In the genomic region with DNA sequence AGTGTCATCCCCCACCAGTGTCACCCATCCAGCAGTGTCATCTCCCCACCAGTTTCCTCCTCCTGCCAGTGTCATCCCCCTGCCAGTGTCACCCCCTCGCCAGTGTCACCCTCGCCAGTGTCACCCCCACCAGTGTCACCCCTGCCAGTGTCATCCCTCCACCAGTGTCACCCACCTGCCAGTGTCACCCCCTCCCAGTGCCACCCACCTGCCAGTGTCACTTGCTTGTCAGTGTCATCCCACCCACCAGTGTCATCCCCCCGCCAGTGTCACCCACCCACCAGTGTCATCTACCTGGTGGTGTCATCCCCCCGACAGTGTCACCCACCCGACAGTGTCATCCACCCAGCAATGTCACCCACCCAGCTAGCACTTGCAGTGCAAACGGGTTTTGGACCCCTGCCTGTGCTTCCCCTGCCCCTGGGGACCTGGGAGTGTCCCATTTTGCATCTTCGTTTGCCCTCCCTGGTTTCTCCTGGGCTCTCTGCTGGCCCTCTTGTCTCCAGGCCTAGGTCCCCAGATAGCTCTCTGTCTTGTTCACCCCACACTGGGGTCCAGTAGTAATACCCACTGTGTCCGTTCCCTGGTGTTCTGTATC, we compare ENCODE assay signal across 15 cellular contexts.
DNase-seq lines count a peak whose midpoint lies in the region; ATAC-seq and TF ChIP-seq lines count a peak whose summit lies in the region.
"Had no signal": no experiment of that assay in that cellular context is flagged by ENCODE, and none has a peak within 500 bp of the region (broad histone marks: within the 10 kb centered on the region; RNA-seq: fewer than 3 reads in every experiment).

No MANE protein-coding gene starts in this region.

- H2BK12ac ChIP-seq in neuronal stem cell (ENCODE audit: low read length), result peak overlapping the region; percentile 31

- H3K4me3 ChIP-seq in neuronal stem cell (ENCODE audit: low read length in 2 of 2) (peak overlapping the region in 1 of 2 donors; percentile 29), stomach (no peak overlapping the region), smooth muscle cell (no peak overlapping the region)
- H3K4me3 ChIP-seq in naive thymus-derived CD4-positive, alpha-beta T cell (ENCODE audit: low read length), result no peak overlapping the region
- H3K4me3 ChIP-seq: BLaER1, HAP-1 had no signal

- H4K8ac ChIP-seq in neuronal stem cell (ENCODE audit: low read depth, low read length), result no peak overlapping the region

- H3K9me3 Mint-ChIP-seq in naive thymus-derived CD4-positive, alpha-beta T cell, result peaks cover 0 to 4% (median 0%) of the 10 kb centered on the region in 11 donors
- H3K9me3 Mint-ChIP-seq: CD8-positive, alpha-beta memory T cell had no signal

- H3K4me1 ChIP-seq in neuronal stem cell (ENCODE audit: control insufficient read depth in 2 of 2, insufficient read depth in 1 of 2, low read depth in 1 of 2, low read length in 2 of 2) (peaks cover 12 to 14% of the 10 kb centered on the region in 2 donors), stomach (no peaks in the 10 kb centered on the region), smooth muscle cell (ENCODE audit: low read depth) (no peaks in the 10 kb centered on the region)
- no peaks in the 10 kb centered on the region for H3K4me1 ChIP-seq in naive thymus-derived CD4-positive, alpha-beta T cell (ENCODE audit: control insufficient read depth in 2 of 2, insufficient read depth in 2 of 2, low read length in 2 of 2)
- H3K4me1 ChIP-seq: Caco-2, HAP-1 had no signal

- TF ChIP-seq EP300 in stomach (IDR thresholded peaks at IDR 0.05), result no peak

- no peaks in the 10 kb centered on the region for H3K79me1 ChIP-seq in neuronal stem cell (ENCODE audit: low read depth, low read length)

- H4K91ac ChIP-seq in neuronal stem cell (ENCODE audit: low read depth, low read length, poor library complexity), result no peak overlapping the region

- H2BK120ac ChIP-seq in neuronal stem cell (ENCODE audit: low read depth, low read length), result no peak overlapping the region

- peak overlapping the region; percentile 78 for H2AK5ac ChIP-seq in neuronal stem cell (ENCODE audit: low read depth, low read length)

- no peaks in the 10 kb centered on the region for H3K27me3 ChIP-seq in neuronal stem cell (ENCODE audit: control insufficient read depth in 3 of 3, insufficient read depth in 3 of 3, low read depth in 1 of 3, low read length in 3 of 3)
- peaks cover 0 to 75% (median 16%) of the 10 kb centered on the region in 3 donors for H3K27me3 ChIP-seq in stomach
- no peaks in the 10 kb centered on the region for H3K27me3 ChIP-seq in naive thymus-derived CD4-positive, alpha-beta T cell (ENCODE audit: control insufficient read depth in 2 of 2, insufficient read depth in 2 of 2, low read length in 2 of 2)
- no peaks in the 10 kb centered on the region for H3K27me3 ChIP-seq in smooth muscle cell (ENCODE audit: low read depth)
- H3K27me3 ChIP-seq: BLaER1 had no signal

- H3K9me3 ChIP-seq in neuronal stem cell (replicated peaks in 1 of 2; ENCODE audit: control insufficient read depth in 2 of 2, insufficient read depth in 1 of 2, low read depth in 1 of 2, low read length in 2 of 2) (peaks cover 0 to 7% of the 10 kb centered on the region in 2 donors), stomach (no peaks in the 10 kb centered on the region), smooth muscle cell (replicated peaks; ENCODE audit: low read depth) (no peaks in the 10 kb centered on the region)
- H3K9me3 ChIP-seq in naive thymus-derived CD4-positive, alpha-beta T cell (ENCODE audit: control insufficient read depth in 2 of 3, low read length in 3 of 3), result no peaks in the 10 kb centered on the region
- H3K9me3 ChIP-seq: BLaER1, Caco-2, HAP-1 had no signal

- H3K36me3 Mint-ChIP-seq in naive thymus-derived CD4-positive, alpha-beta T cell, result no peaks in the 10 kb centered on the region
- H3K36me3 Mint-ChIP-seq: CD8-positive, alpha-beta memory T cell had no signal

- no peak for TF ChIP-seq CTCF in stomach (IDR thresholded peaks at IDR 0.05)
- TF ChIP-seq CTCF in RWPE1 (conservative IDR thresholded peaks at IDR 0.05; ENCODE audit: low read depth), result no peak
- no peak for TF ChIP-seq CTCF in smooth muscle cell (IDR thresholded peaks at IDR 0.05; ENCODE audit: borderline replicate concordance, insufficient read depth, poor library complexity, severe bottlenecking)

- CTCF ChIA-PET in naive thymus-derived CD4-positive, alpha-beta T cell (lab: Charles Lee), result no interaction called here
- CTCF ChIA-PET in RWPE1 (lab: Yijun Ruan, JAX), result no interaction called here

- peak overlapping the region in 2 of 9 donors; percentile 62 to 65 for H3K27ac Mint-ChIP-seq in naive thymus-derived CD4-positive, alpha-beta T cell
- H3K27ac Mint-ChIP-seq: CD8-positive, alpha-beta memory T cell had no signal

- H2BK15ac ChIP-seq in neuronal stem cell (ENCODE audit: low read length), result peak overlapping the region; percentile 72

- intact Hi-C loops in left ventricle myocardium superior (cut with micrococcal nuclease), result no loop called here
- intact Hi-C loops in cardiac septum (cut with DNase I), result no loop called here
- intact Hi-C loops in stomach (cut with DNase I; ENCODE audit: low total_unique reads), result no loop called here
- intact Hi-C loops in naive thymus-derived CD4-positive, alpha-beta T cell (cut with micrococcal nuclease), result no loop called here

- H3K14ac ChIP-seq in neuronal stem cell (ENCODE audit: low read length), result peak overlapping the region; percentile 74

- H3K36me3 ChIP-seq in neuronal stem cell (replicated peaks in 1 of 2; ENCODE audit: control insufficient read depth in 2 of 2, insufficient read depth in 2 of 2, low read length in 2 of 2) (no peaks in the 10 kb centered on the region), stomach (no peaks in the 10 kb centered on the region), smooth muscle cell (ENCODE audit: low read depth) (no peaks in the 10 kb centered on the region)
- H3K36me3 ChIP-seq in naive thymus-derived CD4-positive, alpha-beta T cell (ENCODE audit: control insufficient read depth in 2 of 3, insufficient read depth in 3 of 3, low read length in 3 of 3), result no peaks in the 10 kb centered on the region
- H3K36me3 ChIP-seq: BLaER1, HAP-1 had no signal

- POLR2A ChIA-PET in naive thymus-derived CD4-positive, alpha-beta T cell (lab: Charles Lee), result no interaction called here
- POLR2A ChIA-PET in RWPE1 (lab: Yijun Ruan, JAX; ENCODE audit: low non-redundant PET), result no interaction called here

- no peak overlapping the region for H3K4me2 ChIP-seq in neuronal stem cell (ENCODE audit: insufficient read depth, low read length, poor library complexity, severe bottlenecking)
- no peak overlapping the region for H3K4me2 ChIP-seq in smooth muscle cell
- H3K4me2 ChIP-seq: BLaER1 had no signal

- no CpG with 5 or more reads among the region's 8 CpGs for WGBS in neuronal stem cell (ENCODE audit: extremely low coverage in 2 of 2, insufficient read length in 2 of 2, insufficient replicate concordance in 1 of 2), 2 donors
- WGBS in stomach, 5 donors, result 75 to 80% (median 79%) methylated on average over 7 to 8 of the region's 8 CpGs
- 90% methylated on average over 7 of the region's 8 CpGs for WGBS in smooth muscle cell (ENCODE audit: low lambda C conversion rate)

- H2AFZ ChIP-seq in neuronal stem cell (ENCODE audit: low read length) (no peak overlapping the region), smooth muscle cell (ENCODE audit: low read depth) (no peak overlapping the region)

- no peak overlapping the region for H3K4me3 Mint-ChIP-seq in naive thymus-derived CD4-positive, alpha-beta T cell
- H3K4me3 Mint-ChIP-seq: CD8-positive, alpha-beta memory T cell had no signal

- no peak overlapping the region for H3K4ac ChIP-seq in neuronal stem cell (ENCODE audit: low read length)

- no peaks in the 10 kb centered on the region for H4K20me1 ChIP-seq in smooth muscle cell (ENCODE audit: low read depth)

- H3K4me1 Mint-ChIP-seq in naive thymus-derived CD4-positive, alpha-beta T cell, result no peaks in the 10 kb centered on the region
- H3K4me1 Mint-ChIP-seq: CD8-positive, alpha-beta memory T cell had no signal

- peaks cover 0 to 33% (median 11%) of the 10 kb centered on the region in 5 donors for H3K27me3 Mint-ChIP-seq in naive thymus-derived CD4-positive, alpha-beta T cell

- no peaks in the 10 kb centered on the region for H3K79me2 ChIP-seq in smooth muscle cell (ENCODE audit: low read depth)

- no peak overlapping the region for H2BK5ac ChIP-seq in neuronal stem cell (ENCODE audit: low read length)

- no peak overlapping the region for H3K27ac ChIP-seq in neuronal stem cell (replicated peaks; ENCODE audit: low read length)
- no peak overlapping the region for H3K27ac ChIP-seq in stomach
- no peak overlapping the region for H3K27ac ChIP-seq in naive thymus-derived CD4-positive, alpha-beta T cell (ENCODE audit: low read depth, low read length)
- H3K27ac ChIP-seq in RWPE1, result no peak overlapping the region
- H3K27ac ChIP-seq in smooth muscle cell (ENCODE audit: low read depth), result no peak overlapping the region
- H3K27ac ChIP-seq: BLaER1 had no signal

- peak overlapping the region; percentile 61 for H3K18ac ChIP-seq in neuronal stem cell (ENCODE audit: low read length)

- no peak for ATAC-seq in left ventricle myocardium superior
- ATAC-seq in naive thymus-derived CD4-positive, alpha-beta T cell, result no peak

- H3F3A ChIP-seq in smooth muscle cell (ENCODE audit: low read depth), result no peaks in the 10 kb centered on the region

- H3K23ac ChIP-seq in neuronal stem cell (ENCODE audit: low read depth, low read length, poor library complexity), result peak overlapping the region; percentile 61

- no peak for TF ChIP-seq POLR2A in stomach (IDR thresholded peaks at IDR 0.05)

- peak; percentile 23 for DNase-seq in left ventricle myocardium superior
- DNase-seq in cardiac septum (ENCODE audit: low spot score), result no peak
- peak; percentile 38 for DNase-seq in islet precursor cell
- no peak for DNase-seq in neuronal stem cell (ENCODE audit: low spot score)
- peak; percentile 9 for DNase-seq in stomach
- no peak for DNase-seq in naive thymus-derived CD4-positive, alpha-beta T cell
- no peak for DNase-seq in RWPE1 (ENCODE audit: low spot score)
- DNase-seq in smooth muscle cell (lab: John Stamatoyannopoulos, UW; ENCODE audit: unreplicated experiment), result no peak
- DNase-seq: 8988T; AML-193; Caco-2; CD8-positive, alpha-beta memory T cell; DMS53 had no signal

- peak overlapping the region; percentile 51 for H3K9ac ChIP-seq in neuronal stem cell (ENCODE audit: low read depth, low read length, poor library complexity)
- no peak overlapping the region for H3K9ac ChIP-seq in smooth muscle cell (ENCODE audit: low read depth)
- H3K9ac ChIP-seq: BLaER1 had no signal

Comparison
In these comparisons a context has a peak if more than half of its experiments do, and no peak if none do; other contexts are left out.
1. DNase-seq: peak in left ventricle myocardium superior (single experiment), islet precursor cell (single experiment) and stomach (single experiment); none in cardiac septum (single experiment), neuronal stem cell (single experiment), naive thymus-derived CD4-positive, alpha-beta T cell (0 of 9), RWPE1 (single experiment) and smooth muscle cell (single experiment).